ENCODE assay signal across 8 cellular contexts in genomic region chr1:155127105-155127671, GRCh38. TPM values are rescaled to one million over a fixed set of nuclear protein-coding genes. Genes with fewer than 3 reads are reported as not detected.
A peak's percentile ranks its signal among the peaks of the same experiment; 100 is the strongest.
DNase-seq lines count a peak whose midpoint lies in the region; ATAC-seq, FAIRE-seq and TF ChIP-seq lines count a peak whose summit lies in the region.

No MANE protein-coding gene starts in this region.

- H3K27ac ChIP-seq in CD4-positive, alpha-beta memory T cell (ENCODE audit: low read depth, low read length), result no peak overlapping the region

- no peak for TF ChIP-seq CTCF in nephron progenitor cell (IDR thresholded peaks at IDR 0.05)

- H3K4me1 ChIP-seq in CD4-positive, alpha-beta memory T cell (ENCODE audit: insufficient read depth, low read length), result peaks cover 32% of the 10 kb centered on the region

- DNase-seq in CD4-positive, alpha-beta memory T cell, result peak in 1 of 5 donors; percentile 15
- DNase-seq in KBM-7 (peak; percentile 30), frontal cortex (ENCODE audit: low spot score in 2 of 2) (peak; percentile 71 to 80), nephron progenitor cell (peak; percentile 56), cortex of kidney (lab: John Stamatoyannopoulos, UW) (no peak)
- DNase-seq in activated naive CD4-positive, alpha-beta T cell treated with anti-CD3 and anti-CD28 coated beads for 36 hours, result peak; percentile 43

- no peaks in the 10 kb centered on the region for H3K36me3 Mint-ChIP-seq in CD4-positive, alpha-beta memory T cell
- no peaks in the 10 kb centered on the region for H3K36me3 Mint-ChIP-seq in activated naive CD4-positive, alpha-beta T cell treated with anti-CD3 and anti-CD28 coated beads for 36 hours (ENCODE audit: low read depth)
- H3K36me3 Mint-ChIP-seq in nephron progenitor cell (ENCODE audit: low read depth), result peaks cover 15% of the 10 kb centered on the region

- peaks cover 18 to 45% (median 27%) of the 10 kb centered on the region in 4 donors for H3K4me1 Mint-ChIP-seq in CD4-positive, alpha-beta memory T cell
- H3K4me1 Mint-ChIP-seq in activated naive CD4-positive, alpha-beta T cell treated with anti-CD3 and anti-CD28 coated beads for 36 hours (ENCODE audit: low read depth), result peaks cover 27% of the 10 kb centered on the region
- H3K4me1 Mint-ChIP-seq in nephron progenitor cell, result peaks cover 80% of the 10 kb centered on the region

- H3K27ac Mint-ChIP-seq in CD4-positive, alpha-beta memory T cell, result peak overlapping the region in 5 of 7 donors; percentile 15 to 78 (median 43)
- peak overlapping the region; percentile 20 for H3K27ac Mint-ChIP-seq in activated naive CD4-positive, alpha-beta T cell treated with anti-CD3 and anti-CD28 coated beads for 36 hours
- H3K27ac Mint-ChIP-seq in nephron progenitor cell, result peak overlapping the region; percentile 91

- H3K27me3 ChIP-seq in CD4-positive, alpha-beta memory T cell (ENCODE audit: insufficient read depth, low read length), result peaks cover 12% of the 10 kb centered on the region

- in situ Hi-C loops in KBM-7 (cut with MboI; ENCODE audit: low pct_unique_long_range_greater_than_20kb, low sequenced_read_pairs), result no loop called here

- ATAC-seq in HG02981 (IDR thresholded peaks at IDR 0.05; ENCODE audit: unreplicated experiment), result no peak
- ATAC-seq in HG03571 (IDR thresholded peaks at IDR 0.05; ENCODE audit: unreplicated experiment), result no peak

- H3K9me3 Mint-ChIP-seq in CD4-positive, alpha-beta memory T cell, result peaks cover 0 to 2% (median 0%) of the 10 kb centered on the region in 8 donors
- H3K9me3 Mint-ChIP-seq in activated naive CD4-positive, alpha-beta T cell treated with anti-CD3 and anti-CD28 coated beads for 36 hours, result no peaks in the 10 kb centered on the region
- no peaks in the 10 kb centered on the region for H3K9me3 Mint-ChIP-seq in nephron progenitor cell

- peak overlapping the region; percentile 52 to 58 for H3K4me3 ChIP-seq in CD4-positive, alpha-beta memory T cell (ENCODE audit: low read length in 2 of 2)

- peaks cover 9 to 15% of the 10 kb centered on the region in 2 donors for H3K27me3 Mint-ChIP-seq in CD4-positive, alpha-beta memory T cell
- peaks cover 15% of the 10 kb centered on the region for H3K27me3 Mint-ChIP-seq in activated naive CD4-positive, alpha-beta T cell treated with anti-CD3 and anti-CD28 coated beads for 36 hours (ENCODE audit: low read depth)
- peaks cover 35% of the 10 kb centered on the region for H3K27me3 Mint-ChIP-seq in nephron progenitor cell (ENCODE audit: low read depth, poor library complexity)

- peak overlapping the region; percentile 80 to 94 (median 89) for H3K4me3 Mint-ChIP-seq in CD4-positive, alpha-beta memory T cell
- H3K4me3 Mint-ChIP-seq in activated naive CD4-positive, alpha-beta T cell treated with anti-CD3 and anti-CD28 coated beads for 36 hours, result peak overlapping the region; percentile 71
- H3K4me3 Mint-ChIP-seq in nephron progenitor cell, result peak overlapping the region; percentile 85

- CTCF ChIA-PET in CD4-positive, alpha-beta memory T cell (lab: Charles Lee; ENCODE audit: partially characterized antibody), result interaction anchor here (1.0 kb wide), 1 partner anchor 42 kb away, joined by 3 read pairs; no protein-coding TSS in a partner anchor
- CTCF ChIA-PET in activated naive CD4-positive, alpha-beta T cell treated with anti-CD3 and anti-CD28 coated beads for 36 hours (lab: Charles Lee), result interaction anchor here (0.5 to 1.5 kb wide), 4 partner anchors 10 to 46 kb away, joined by 3 to 4 read pairs (median 4); partner anchors contain the start of gene KRTCAP2

- H3K9me3 ChIP-seq in CD4-positive, alpha-beta memory T cell (ENCODE audit: control insufficient read depth in 1 of 2, low read length in 2 of 2), result no peaks in the 10 kb centered on the region

- intact Hi-C loops in CD4-positive, alpha-beta memory T cell (cut with micrococcal nuclease), result loop anchor here (2.0 to 5.0 kb wide), 2 partner anchors 14 to 35 kb away; partner anchors contain the start of gene DPM3
- intact Hi-C loops in activated naive CD4-positive, alpha-beta T cell treated with anti-CD3 and anti-CD28 coated beads for 36 hours (cut with micrococcal nuclease), result loop anchor here (1.0 to 2.0 kb wide), 2 partner anchors 8 to 32 kb away; partner anchors contain the start of gene SLC50A1

- POLR2A ChIA-PET in CD4-positive, alpha-beta memory T cell (lab: Charles Lee; ENCODE audit: partially characterized antibody), result no interaction called here

- no peaks in the 10 kb centered on the region for H3K36me3 ChIP-seq in CD4-positive, alpha-beta memory T cell (ENCODE audit: insufficient read depth, low read length)

- no peak for FAIRE-seq in frontal cortex (lab: Jason Lieb, UNC)

RNA-seq across cellular contexts. Expression of gene EFNA1, which starts 0.5 kb away (rescaled TPM):
- total RNA-seq in CD4-positive, alpha-beta memory T cell, result 1 to 10 TPM; 1.2 to 1.9 TPM
- 1 to 10 TPM in 1 of 2 donors, under 1 TPM in 1; 0.84 to 2.0 TPM for polyA plus RNA-seq in CD4-positive, alpha-beta memory T cell
- under 1 TPM; 0.26 to 0.32 TPM for total RNA-seq in activated naive CD4-positive, alpha-beta T cell treated with anti-CD3 and anti-CD28 coated beads for 36 hours
- total RNA-seq in frontal cortex, result 4.1 TPM

RNA-seq across cellular contexts. Expression of gene SLC50A1, which starts 8.5 kb away (rescaled TPM):
- total RNA-seq in CD4-positive, alpha-beta memory T cell, result 10 to 100 TPM; 20.1 to 22.8 TPM
- polyA plus RNA-seq in CD4-positive, alpha-beta memory T cell, result 10 to 100 TPM; 50.3 to 91.7 TPM
- total RNA-seq in activated naive CD4-positive, alpha-beta T cell treated with anti-CD3 and anti-CD28 coated beads for 36 hours, result 10 to 100 TPM; 48.4 to 52.7 TPM
- 4.9 TPM for total RNA-seq in frontal cortex

RNA-seq across cellular contexts. Expression of gene DPM3, which starts 13.1 kb away (rescaled TPM):
- 10 to 100 TPM; 51.6 to 53.6 TPM for total RNA-seq in CD4-positive, alpha-beta memory T cell
- polyA plus RNA-seq in CD4-positive, alpha-beta memory T cell, result 100 to 1,000 TPM; 101 to 119 TPM
- total RNA-seq in activated naive CD4-positive, alpha-beta T cell treated with anti-CD3 and anti-CD28 coated beads for 36 hours, result 10 to 100 TPM; 31.4 to 35.5 TPM
- 15.1 TPM for total RNA-seq in frontal cortex

RNA-seq across cellular contexts. Expression of gene KRTCAP2, which starts 45.9 kb away (rescaled TPM):
- 100 to 1,000 TPM; 173 to 180 TPM for total RNA-seq in CD4-positive, alpha-beta memory T cell
- polyA plus RNA-seq in CD4-positive, alpha-beta memory T cell, result 100 to 1,000 TPM; 469 to 488 TPM
- total RNA-seq in activated naive CD4-positive, alpha-beta T cell treated with anti-CD3 and anti-CD28 coated beads for 36 hours, result 100 to 1,000 TPM; 129 to 137 TPM
- 74.6 TPM for total RNA-seq in frontal cortex

RNA-seq across cellular contexts. Expression of gene TRIM46, which starts 46.5 kb away (rescaled TPM):
- 1 to 10 TPM; 8.4 to 8.5 TPM for total RNA-seq in CD4-positive, alpha-beta memory T cell
- polyA plus RNA-seq in CD4-positive, alpha-beta memory T cell, result 1 to 10 TPM; 1.6 to 3.6 TPM
- total RNA-seq in activated naive CD4-positive, alpha-beta T cell treated with anti-CD3 and anti-CD28 coated beads for 36 hours, result 1 to 10 TPM; 3.2 to 3.6 TPM
- 21.2 TPM for total RNA-seq in frontal cortex

Comparison
In these comparisons a context has a peak if more than half of its experiments do, and no peak if none do; other contexts are left out.
1. H3K27ac Mint-ChIP-seq: peak in every context shown above with its lines; median percentile 91 in nephron progenitor cell; 43 in CD4-positive, alpha-beta memory T cell; 20 in activated naive CD4-positive, alpha-beta T cell treated with anti-CD3 and anti-CD28 coated beads for 36 hours.